ENCODE assay signal across 25 cellular contexts in the genomic region with DNA sequence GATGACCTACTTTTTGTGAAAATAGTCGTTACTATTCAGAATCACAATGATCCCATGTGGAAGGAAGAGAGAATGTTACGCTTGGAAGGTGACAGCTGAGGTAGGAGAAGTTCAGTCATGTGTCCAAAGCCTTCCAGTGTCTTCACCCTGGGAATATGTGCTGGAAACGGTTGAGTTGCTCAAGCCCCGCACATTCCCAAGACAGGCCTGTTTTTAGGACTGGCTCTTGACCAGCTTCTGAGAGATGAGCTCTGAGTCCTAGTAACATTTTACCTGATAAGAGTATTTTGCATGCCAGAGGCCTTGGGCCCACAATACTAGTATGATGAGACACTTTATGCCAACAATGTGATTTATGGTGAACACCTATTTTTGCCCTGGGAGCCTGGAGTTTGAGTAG.
"Had no signal": no experiment of that assay in that cellular context is flagged by ENCODE, and none has a peak within 500 bp of the region (broad histone marks: within the 10 kb centered on the region; RNA-seq: fewer than 3 reads in every experiment).

No MANE protein-coding gene starts in this region.

- DNase-seq: colonic mucosa; effector CD8-positive, alpha-beta T cell; endodermal cell; foreskin fibroblast; gastrocnemius medialis; heart right ventricle; hypothalamus; immature natural killer cell; islet precursor cell; left lung; lower lobe of right lung; natural killer cell; occipital lobe; pancreas; retina; right lobe of liver; small intestine; stimulated activated CD4-positive, alpha-beta T cell treated with anti-CD3 and anti-CD28 coated beads, Interleukin-15, amount 100 ng/mL, for 24 hours; stimulated activated CD4-positive, alpha-beta T cell treated with anti-CD3 and anti-CD28 coated beads, Interleukin-2, amount 100 ng/mL, for 48 hours; stimulated activated naive B cell treated with anti-CD40 and anti-IgM and Interleukin-4, amounts not matched to agents 10 μg/mL and 1 μg/mL and 100 μg/mL, for 72 hours; thyroid gland had no signal

- H3K27ac ChIP-seq: colonic mucosa, epithelial cell of prostate, gastrocnemius medialis, heart right ventricle, left lung, lower lobe of right lung, pancreas, right lobe of liver, suprapubic skin, thyroid gland, vagina had no signal

- H3K4me1 ChIP-seq: colonic mucosa, left lung, lower lobe of right lung, pancreas, right lobe of liver, suprapubic skin, thyroid gland, vagina had no signal

- H3K36me3 ChIP-seq: colonic mucosa, left lung, lower lobe of right lung, pancreas, right lobe of liver, suprapubic skin, thyroid gland, vagina had no signal

- H3K9me3 ChIP-seq: colonic mucosa, gastrocnemius medialis, heart right ventricle, left lung, lower lobe of right lung, pancreas, right lobe of liver, suprapubic skin, thyroid gland, vagina had no signal

- H3K27me3 ChIP-seq: colonic mucosa, gastrocnemius medialis, heart right ventricle, left lung, pancreas, right lobe of liver, suprapubic skin, thyroid gland, vagina had no signal

- ATAC-seq: esophagus mucosa; gastrocnemius medialis; heart right ventricle; left lung; lower lobe of right lung; natural killer cell; pancreas; right lobe of liver; stimulated activated naive B cell treated with anti-CD40 and anti-IgM and Interleukin-4, amounts not matched to agents 10 μg/mL and 1 μg/mL and 100 μg/mL, for 72 hours had no signal

- H3K4me3 ChIP-seq: colonic mucosa, gastrocnemius medialis, heart right ventricle, left lung, lower lobe of right lung, pancreas, right lobe of liver, suprapubic skin, thyroid gland, vagina had no signal
